26 cellular contexts compared by ENCODE assay signal in the genomic region with DNA sequence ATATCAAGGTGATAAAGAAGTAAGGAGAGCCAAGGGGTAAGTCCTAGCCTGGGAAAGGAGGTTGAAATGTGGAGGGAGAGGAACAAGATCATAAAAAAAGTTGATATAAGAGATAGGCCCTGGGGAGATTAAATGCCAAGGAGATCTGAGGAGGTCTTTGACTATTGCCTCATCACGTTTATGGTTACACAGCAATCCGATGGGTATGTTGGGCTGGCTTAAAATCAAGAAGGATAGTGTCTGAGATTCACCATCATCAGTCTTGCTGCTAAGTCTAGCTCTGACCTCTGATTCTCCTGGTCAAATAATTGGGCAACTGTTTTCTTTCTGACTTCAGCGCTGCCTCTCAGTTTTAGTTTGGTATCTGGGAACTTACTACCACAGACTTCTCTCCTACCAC.
"Had no signal": no experiment of that assay in that cellular context is flagged by ENCODE, and none has a peak within 500 bp of the region (broad histone marks: within the 10 kb centered on the region; RNA-seq: fewer than 3 reads in every experiment).

No MANE protein-coding gene starts in this region.

- H3K4me3 ChIP-seq: left lung, lung, mucosa of descending colon, ovary, prostate gland, smooth muscle cell, testis, thyroid gland, transverse colon, upper lobe of left lung, vagina had no signal

- H3K27ac ChIP-seq: left lung, ovary, prostate gland, testis, thyroid gland, transverse colon, upper lobe of left lung, vagina had no signal

- H3K36me3 ChIP-seq: left lung, ovary, prostate gland, thyroid gland, transverse colon, upper lobe of left lung, vagina had no signal

- H3K27me3 ChIP-seq: left lung, ovary, testis, thyroid gland, transverse colon, upper lobe of left lung, vagina had no signal

- H3K4me1 ChIP-seq: left lung, prostate gland, testis, thyroid gland, transverse colon, upper lobe of left lung, vagina had no signal

- FAIRE-seq: islet of Langerhans, kidney had no signal

- DNase-seq: hippocampal formation; kidney; left colon; left lung; midbrain; mucosa of descending colon; naive thymus-derived CD4-positive, alpha-beta T cell; ovary; retina; right cardiac atrium; stimulated activated CD4-positive, alpha-beta T cell treated with anti-CD3 and anti-CD28 coated beads, Interleukin-1b, Interleukin-23, amount 100 ng/mL, for 48 hours; stimulated activated CD4-positive, alpha-beta T cell treated with anti-CD3 and anti-CD28 coated beads, Interleukin-2, amount 100 ng/mL, for 48 hours; stimulated activated CD4-positive, alpha-beta T cell treated with anti-CD3 and anti-CD28 coated beads, Interleukin-4, amount 100 ng/mL, for 4 hours; stimulated activated CD8-positive, alpha-beta memory T cell treated with anti-CD3 and anti-CD28 coated beads, Interleukin-4, amount 100 ng/mL, for 48 hours; stimulated activated naive CD4-positive, alpha-beta T cell treated with Interleukin-2 at 50 U/mL for 16 hours; stimulated activated naive CD8-positive, alpha-beta T cell treated with anti-CD3 and anti-CD28 coated beads, Interleukin-15, amount 100 ng/mL, for 72 hours; substantia nigra; testis; thyroid gland; transverse colon; upper lobe of left lung had no signal

- H3K9me3 ChIP-seq: left lung, mucosa of descending colon, ovary, prostate gland, testis, thyroid gland, transverse colon, upper lobe of left lung, vagina had no signal
